Comparison of ENCODE assay signal across 9 cellular contexts in genomic region chr6:126180585-126180984, GRCh38.
DNase-seq lines count a peak whose midpoint lies in the region; ATAC-seq and TF ChIP-seq lines count a peak whose summit lies in the region.
"Had no signal": no experiment of that assay in that cellular context is flagged by ENCODE, and none has a peak within 500 bp of the region (broad histone marks: within the 10 kb centered on the region; RNA-seq: fewer than 3 reads in every experiment).

No MANE protein-coding gene starts in this region.

- no peak overlapping the region for H3K27ac ChIP-seq in heart right ventricle

- no peaks in the 10 kb centered on the region for H3K27me3 ChIP-seq in heart right ventricle

- H3K4me3 ChIP-seq in heart right ventricle, result no peak overlapping the region
- H3K4me3 ChIP-seq: lung had no signal

- TF ChIP-seq CTCF in GM13977 (IDR thresholded peaks at IDR 0.05; ENCODE audit: extremely low read depth, insufficient read depth, missing control alignments) (no peak), GM10266 (IDR thresholded peaks at IDR 0.05; ENCODE audit: control insufficient read depth, insufficient read depth, low read depth, missing control alignments) (no peak), heart right ventricle (IDR thresholded peaks at IDR 0.05) (no peak)

- intact Hi-C loops in heart right ventricle (cut with DNase I), result no loop called here

- H3K4me1 ChIP-seq in heart right ventricle, result no peaks in the 10 kb centered on the region

- no peaks in the 10 kb centered on the region for H3K36me3 ChIP-seq in heart right ventricle

- ATAC-seq in HG02763 (IDR thresholded peaks at IDR 0.05; ENCODE audit: unreplicated experiment) (peak; percentile 54), GM19452 (IDR thresholded peaks at IDR 0.05; ENCODE audit: unreplicated experiment) (no peak), heart right ventricle (no peak)

- 92 to 96% methylated on average over 4 of the region's 4 CpGs for WGBS in heart right ventricle, 2 donors

- DNase-seq in GM13977 (ENCODE audit: low spot score) (peak; percentile 12), SW 1271 (lab: John Stamatoyannopoulos, UW) (peak; percentile 61 to 88), kidney tubule cell (ENCODE audit: low spot score) (peak; percentile 96), GM10266 (ENCODE audit: extremely low spot score) (no peak), heart right ventricle (no peak), midbrain (lab: John Stamatoyannopoulos, UW) (no peak)

- in situ Hi-C loops in GM13977 (cut with MboI; ENCODE audit: low pct_unique_long_range_greater_than_20kb, low sequenced_read_pairs, unreplicated experiment), result loop anchor here (25.0 kb wide), 1 partner anchor 482 kb away; no protein-coding TSS in a partner anchor

- H3K9me3 ChIP-seq in heart right ventricle, result no peaks in the 10 kb centered on the region

Comparison
In these comparisons a context has a peak if more than half of its experiments do, and no peak if none do; other contexts are left out.
1. DNase-seq: peak in GM13977 (single experiment), SW 1271 (2 of 2) and kidney tubule cell (single experiment); none in GM10266 (single experiment), heart right ventricle (0 of 2) and midbrain (single experiment).